8 cellular contexts compared by ENCODE assay signal in the genomic region with DNA sequence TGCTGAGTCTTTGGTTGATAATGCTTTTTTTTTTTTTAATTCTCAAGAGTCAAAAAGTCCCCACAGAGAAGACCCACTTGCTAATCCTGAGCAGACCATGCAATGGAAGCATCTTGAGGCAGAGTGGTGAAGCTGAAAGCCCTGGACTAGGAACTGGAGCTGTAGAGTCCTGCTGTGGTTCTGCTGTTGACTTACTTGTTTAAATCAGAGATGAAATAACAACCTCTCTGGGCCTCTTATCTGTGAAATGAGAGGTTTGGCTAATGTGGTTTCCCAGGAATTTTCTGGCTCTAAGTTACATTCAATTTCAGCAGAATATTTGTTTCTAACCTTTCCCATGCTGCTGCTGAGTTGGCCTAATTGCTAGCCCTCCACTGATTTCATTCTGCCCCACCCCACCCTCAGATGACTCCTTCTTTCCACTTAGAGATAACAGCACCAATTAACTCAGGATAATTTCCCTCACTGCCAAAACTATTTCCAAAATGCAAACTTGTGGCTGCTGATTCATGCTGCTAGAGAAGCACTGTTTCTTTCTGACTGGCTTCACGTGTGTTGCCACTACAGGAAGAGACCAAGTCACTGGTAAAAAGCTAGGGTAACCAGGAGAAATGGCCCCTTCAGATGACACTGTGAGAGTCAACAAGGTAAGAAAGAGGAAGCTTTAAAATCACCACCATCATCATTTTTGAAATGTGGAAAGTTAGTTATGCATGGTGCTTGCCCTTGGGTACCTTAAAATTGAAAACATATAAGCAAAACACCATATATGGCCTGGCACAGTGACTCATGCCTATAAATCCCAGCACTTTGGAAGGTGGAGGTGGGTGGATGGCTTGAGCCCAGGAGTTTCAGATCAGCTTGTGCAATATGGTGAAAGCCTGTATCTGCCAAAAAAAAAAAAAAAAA.
A peak's percentile ranks its signal among the peaks of the same experiment; 100 is the strongest.
DNase-seq lines count a peak whose midpoint lies in the region; ATAC-seq and TF ChIP-seq lines count a peak whose summit lies in the region.

No MANE protein-coding gene starts in this region.

- no peak overlapping the region for H3K4me3 ChIP-seq in AG10803 (ENCODE audit: low read length)

- no peak for TF ChIP-seq CTCF in AG10803 (conservative IDR thresholded peaks at IDR 0.05; ENCODE audit: low read length)

- ATAC-seq in GM19452 (IDR thresholded peaks at IDR 0.05; ENCODE audit: unreplicated experiment) (peak; percentile 81), HG03469 (IDR thresholded peaks at IDR 0.05; ENCODE audit: unreplicated experiment) (peak; percentile 89)

- DNase-seq in AG10803 (ENCODE audit: low read depth) (peak; percentile 97), dedifferentiated amniotic fluid mesenchymal stem cell (ENCODE audit: extremely low spot score) (peak; percentile 97), superior temporal gyrus (ENCODE audit: extremely low spot score) (peak; percentile 45), SKM-1 treated with dmso at 0.1 percent for 144 hours (lab: John Stamatoyannopoulos, UW; ENCODE audit: unreplicated experiment) (no peak), D341Med (ENCODE audit: low spot score) (no peak), occipital lobe (lab: John Stamatoyannopoulos, UW) (no peak)

Comparison
In these comparisons a context has a peak if more than half of its experiments do, and no peak if none do; other contexts are left out.
1. DNase-seq: peak in AG10803 (single experiment), dedifferentiated amniotic fluid mesenchymal stem cell (single experiment) and superior temporal gyrus (single experiment); none in SKM-1 treated with dmso at 0.1 percent for 144 hours (single experiment), D341Med (single experiment) and occipital lobe (single experiment).